13 cellular contexts compared by ENCODE assay signal in genomic region chr21:18493420-18493819, GRCh38.
A peak's percentile ranks its signal among the peaks of the same experiment; 100 is the strongest.
DNase-seq lines count a peak whose midpoint lies in the region.
"Had no signal": no experiment of that assay in that cellular context is flagged by ENCODE, and none has a peak within 500 bp of the region (broad histone marks: within the 10 kb centered on the region; RNA-seq: fewer than 3 reads in every experiment).

No MANE protein-coding gene starts in this region.

- H3K9me3 ChIP-seq in skeletal muscle satellite cell (replicated peaks; ENCODE audit: low read length) = no peaks in the 10 kb centered on the region
- H3K9me3 ChIP-seq: mucosa of descending colon had no signal

- H3K4me2 ChIP-seq in skeletal muscle satellite cell (ENCODE audit: low read length) = peak overlapping the region; percentile 11

- peaks cover 3% of the 10 kb centered on the region for H3K4me1 ChIP-seq in skeletal muscle satellite cell (ENCODE audit: control insufficient read depth, insufficient read depth, low read length)

- no peaks in the 10 kb centered on the region for H3K27me3 ChIP-seq in skeletal muscle satellite cell (ENCODE audit: control insufficient read depth, insufficient read depth, low read length)

- no peaks in the 10 kb centered on the region for H3K36me3 ChIP-seq in skeletal muscle satellite cell (ENCODE audit: insufficient read depth, low read length)

- DNase-seq in HS-27A (ENCODE audit: low read depth) (peak; percentile 73), astrocyte of the hippocampus (ENCODE audit: low read depth, low spot score) (peak; percentile 77), iPS-NIHi7 (ENCODE audit: extremely low spot score) (peak; percentile 12), NCI-H1417 treated with DMSO at 0.1 percent for 48 hours (lab: John Stamatoyannopoulos, UW) (no peak)
- DNase-seq in activated CD4-positive, alpha-beta T cell treated with anti-CD3 and anti-CD28 coated beads for 48 hours = no peak
- DNase-seq in effector CD4-positive, alpha-beta T cell = no peak
- DNase-seq: CD4-positive, alpha-beta T cell; erythroblast; mucosa of descending colon; NCI-H2029; NCI-H82; stimulated activated CD4-positive, alpha-beta T cell treated with anti-CD3 and anti-CD28 coated beads, Interleukin-2, amount 100 ng/mL, for 48 hours had no signal

- no peak overlapping the region for H3K9ac ChIP-seq in skeletal muscle satellite cell (ENCODE audit: low read depth, low read length)

- no peak overlapping the region for H3K4me3 ChIP-seq in skeletal muscle satellite cell (ENCODE audit: low read length)
- H3K4me3 ChIP-seq: mucosa of descending colon had no signal

Comparison
In these comparisons a context has a peak if more than half of its experiments do, and no peak if none do; other contexts are left out.
1. DNase-seq: peak in HS-27A (single experiment), astrocyte of the hippocampus (single experiment) and iPS-NIHi7 (single experiment); none in NCI-H1417 treated with DMSO at 0.1 percent for 48 hours (single experiment), activated CD4-positive, alpha-beta T cell treated with anti-CD3 and anti-CD28 coated beads for 48 hours (single experiment) and effector CD4-positive, alpha-beta T cell (single experiment).